Comparison of ENCODE assay signal across 19 cellular contexts in the genomic region with DNA sequence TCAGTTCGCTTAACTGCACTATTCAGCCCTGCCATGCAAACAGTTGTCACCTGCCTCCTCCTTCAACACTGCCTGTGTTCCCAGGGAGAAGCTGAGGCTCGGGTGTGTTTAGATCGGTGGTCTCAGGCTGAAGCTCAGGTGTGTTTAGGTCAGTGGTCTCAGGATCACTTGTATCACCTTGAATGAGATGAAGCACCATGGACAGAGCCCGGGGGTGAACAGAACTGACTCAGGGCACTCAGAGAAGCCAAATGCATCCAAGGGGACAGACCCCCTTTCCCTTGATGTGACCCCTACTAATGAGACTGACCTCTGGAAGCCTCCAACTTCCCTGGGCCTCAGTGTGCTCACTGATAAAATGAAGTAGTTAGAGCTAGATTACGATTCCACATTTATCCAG.
"Had no signal": no experiment of that assay in that cellular context is flagged by ENCODE, and none has a peak within 500 bp of the region (broad histone marks: within the 10 kb centered on the region; RNA-seq: fewer than 3 reads in every experiment).

No MANE protein-coding gene starts in this region.

- H3K27ac ChIP-seq: left ventricle myocardium inferior, pancreas, prostate gland, sigmoid colon, spleen, tibial nerve, vagina had no signal

- H3K4me1 ChIP-seq: pancreas, prostate gland, sigmoid colon, spleen, vagina had no signal

- DNase-seq: islet precursor cell; left ventricle myocardium inferior; mesendoderm; naive B cell; natural killer cell; pancreas; posterior cingulate gyrus; retina; right cardiac atrium; sigmoid colon; small intestine; spleen; stimulated activated CD4-positive, alpha-beta T cell treated with anti-CD3 and anti-CD28 coated beads, Interleukin-4, amount 100 ng/mL, for 24 hours; stimulated activated naive CD4-positive, alpha-beta T cell had no signal

- FAIRE-seq: pancreas, small intestine had no signal

- H3K36me3 ChIP-seq: pancreas, prostate gland had no signal

- ATAC-seq: natural killer cell; pancreas; right cardiac atrium; stimulated activated effector memory CD8-positive, alpha-beta T cell treated with anti-CD3 and anti-CD28 coated beads, Interleukin-12 subunit alpha, Interleukin-12 subunit beta, amount 100 ng/mL, for 72 hours had no signal

- H3K27me3 ChIP-seq: pancreas, spleen, tibial nerve, vagina had no signal

- H3K9me3 ChIP-seq: left ventricle myocardium inferior, pancreas, prostate gland, sigmoid colon, spleen, tibial nerve, vagina had no signal

- H3K4me3 ChIP-seq: left ventricle myocardium inferior, lung, pancreas, prostate gland, sigmoid colon, spleen, tibial nerve, vagina had no signal
